Comparison of ENCODE assay signal across 8 cellular contexts in the genomic region with DNA sequence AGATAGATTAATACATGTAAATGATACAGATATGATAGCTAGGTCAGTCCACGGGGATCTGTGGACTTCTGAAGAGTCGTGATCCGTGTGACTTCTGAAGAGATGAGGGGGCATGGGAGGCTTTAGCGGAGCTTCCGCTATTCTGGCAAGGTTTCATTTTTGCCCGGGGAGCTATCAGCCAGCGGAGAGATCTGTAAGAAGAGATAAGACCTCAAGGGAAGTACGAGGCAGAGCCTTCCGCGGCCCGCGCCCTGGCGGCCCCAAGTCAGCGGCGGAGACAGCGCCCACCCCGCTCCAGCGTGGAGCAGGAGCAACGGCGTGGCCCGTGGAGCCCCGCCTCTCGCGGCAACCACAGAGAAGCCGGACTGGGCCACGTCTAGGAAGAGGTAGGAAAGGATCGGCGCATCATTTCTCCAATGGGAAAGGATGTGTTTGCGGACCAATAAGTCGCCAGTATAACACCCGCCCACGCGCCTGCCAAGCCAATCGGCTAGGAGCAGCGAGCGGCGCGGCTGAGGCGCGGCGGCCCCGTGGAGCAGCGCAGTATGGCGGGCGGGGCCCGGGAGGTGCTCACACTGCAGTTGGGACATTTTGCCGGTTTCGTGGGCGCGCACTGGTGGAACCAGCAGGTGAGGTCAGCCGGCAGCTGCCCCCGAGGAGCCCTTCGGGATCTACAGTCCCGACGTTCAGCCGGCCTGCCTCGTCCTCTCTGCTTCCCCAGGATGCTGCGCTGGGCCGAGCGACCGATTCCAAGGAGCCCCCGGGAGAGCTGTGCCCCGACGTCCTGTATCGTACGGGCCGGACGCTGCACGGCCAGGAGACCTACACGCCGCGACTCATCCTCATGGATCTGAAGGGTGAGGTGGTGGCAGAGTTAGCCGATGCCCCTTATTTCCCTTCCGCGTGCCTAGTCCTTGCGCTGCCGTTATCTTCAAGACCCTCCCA. TPM values are rescaled to one million over a fixed set of nuclear protein-coding genes. Genes with fewer than 3 reads are reported as not detected.
DNase-seq lines count a peak whose midpoint lies in the region; ATAC-seq and TF ChIP-seq lines count a peak whose summit lies in the region.
"Not testable (repeated sequence)": the region's sequence is repeated elsewhere in the genome, so short reads cannot be mapped to it uniquely, and the experiment has no call there.

No MANE protein-coding gene starts in this region.

- H3F3A ChIP-seq in OCI-LY1 (ENCODE audit: insufficient read depth, low read length), result not testable (repeated sequence)

- ATAC-seq in GM21526 (IDR thresholded peaks at IDR 0.05; ENCODE audit: low FRiP score, unreplicated experiment), result peak; percentile 87

- peak overlapping the region; percentile 22 for H3K27ac ChIP-seq in OCI-LY1 (ENCODE audit: low read depth, low read length, poor library complexity, severe bottlenecking)

- H3K9me3 ChIP-seq in OCI-LY1 (ENCODE audit: low read length); mononuclear cell (ENCODE audit: low read depth, low read length): not testable (repeated sequence)

- H4K20me1 ChIP-seq in OCI-LY1 (ENCODE audit: insufficient read depth, low read length), result not testable (repeated sequence)

- not testable (repeated sequence) for H3K9me2 ChIP-seq in OCI-LY1 (ENCODE audit: low read depth, low read length)

- not testable (repeated sequence) for H3K79me2 ChIP-seq in OCI-LY1 (ENCODE audit: insufficient read depth, low read length)

- peak overlapping the region; percentile 78 for H3K9ac ChIP-seq in OCI-LY1 (ENCODE audit: low read length)

- H3K4me3 ChIP-seq in OCI-LY1 (ENCODE audit: low read depth, low read length, poor library complexity, severe bottlenecking) (peak overlapping the region; percentile 68), epithelial cell of esophagus (ENCODE audit: low read length) (peak overlapping the region; percentile 73), mononuclear cell (ENCODE audit: low read length) (peak overlapping the region; percentile 71)

- not testable (repeated sequence) for H3K4me1 ChIP-seq in OCI-LY1 (ENCODE audit: insufficient read depth, low read length, severe bottlenecking); mononuclear cell (ENCODE audit: insufficient read depth, low read length)

- H3K36me3 ChIP-seq in OCI-LY1 (ENCODE audit: insufficient read depth, low read length), result not testable (repeated sequence)

- H3K27me3 ChIP-seq in OCI-LY1 (ENCODE audit: insufficient read depth, low read length); mononuclear cell (ENCODE audit: insufficient read depth, low read length): not testable (repeated sequence)

- not testable (repeated sequence) for TF ChIP-seq CTCF in OCI-LY1 (IDR thresholded peaks at IDR 0.05; ENCODE audit: low read length); epithelial cell of esophagus (IDR thresholded peaks at IDR 0.05; ENCODE audit: insufficient read depth, low read depth, low read length, missing control alignments)

- H2AFZ ChIP-seq in OCI-LY1 (ENCODE audit: low read length), result 0 out of 2 replicates have a peak overlapping the region, but pooled peaks have one; percentile 6

- H3K4me2 ChIP-seq in OCI-LY1 (ENCODE audit: low read length), result peak overlapping the region; percentile 83

- DNase-seq in DMS 273 (lab: John Stamatoyannopoulos, UW; ENCODE audit: unreplicated experiment) (peak; percentile 99), HuH-7 (ENCODE audit: low spot score) (peak; percentile 47), activated T-cell treated with anti-CD3 and anti-CD28 coated beads for 1 hour (ENCODE audit: low read depth) (peak; percentile 84), epithelial cell of esophagus (ENCODE audit: low read depth) (peak; percentile 99)
- DNase-seq in stimulated activated CD8-positive, alpha-beta memory T cell treated with anti-CD3 and anti-CD28 coated beads, Interleukin-2, amount 100 ng/mL, for 48 hours (ENCODE audit: low read depth in 2 of 2), result peak; percentile 98 to 99

RNA-seq across cellular contexts. Expression of gene DAP3, which starts 56.7 kb away (rescaled TPM):
- total RNA-seq in mononuclear cell, result 111 TPM

RNA-seq across cellular contexts. Expression of gene YY1AP1, which starts 57.0 kb away (rescaled TPM):
- total RNA-seq in mononuclear cell, result 226 TPM

Comparison
In these comparisons a context has a peak if more than half of its experiments do, and no peak if none do; other contexts are left out.
1. Peak in every context shown above with its lines: DNase-seq, ATAC-seq, H3K4me3 ChIP-seq and H3K27ac ChIP-seq.
2. DNase-seq: peak in every context shown above with its lines; median percentile 99 in DMS 273; 99 in epithelial cell of esophagus; 98 in stimulated activated CD8-positive, alpha-beta memory T cell treated with anti-CD3 and anti-CD28 coated beads, Interleukin-2, amount 100 ng/mL, for 48 hours; 84 in activated T-cell treated with anti-CD3 and anti-CD28 coated beads for 1 hour; 47 in HuH-7.